In genomic region chr10:49414496-49414895, GRCh38 we compare ENCODE assay signal across 10 cellular contexts. TPM values are rescaled to one million over a fixed set of nuclear protein-coding genes. Genes with fewer than 3 reads are reported as not detected.
"Had no signal": no experiment of that assay in that cellular context is flagged by ENCODE, and none has a peak within 500 bp of the region (broad histone marks: within the 10 kb centered on the region; RNA-seq: fewer than 3 reads in every experiment).

No MANE protein-coding gene starts in this region.

- DNase-seq: GM23248, GOT3, H7, HFFc6, IMR-90 had no signal

- H3K4me3 ChIP-seq: GM23248, HAP-1, K562 had no signal

- H3K27ac Mint-ChIP-seq: HFFc6 had no signal

- H3K9me3 Mint-ChIP-seq: HFFc6 had no signal

- H3K4me3 Mint-ChIP-seq: HFFc6 had no signal

- H3K9me3 ChIP-seq: HAP-1 had no signal

- H3K36me3 ChIP-seq: HAP-1 had no signal

- ATAC-seq: HCT116, K562 had no signal

RNA-seq across cellular contexts. Expression of gene DRGX, which starts 18.6 kb away (rescaled TPM):
- total RNA-seq: GM23248, H4, H7, HT-29, IMR-90, K562 had no signal
